Comparison of ENCODE assay signal across 8 cellular contexts in genomic region chr18:63963610-63964256, GRCh38. TPM values are rescaled to one million over a fixed set of nuclear protein-coding genes. Genes with fewer than 3 reads are reported as not detected.
DNase-seq lines count a peak whose midpoint lies in the region; ATAC-seq and TF ChIP-seq lines count a peak whose summit lies in the region.

No MANE protein-coding gene starts in this region.

- no peaks in the 10 kb centered on the region for H3K9me3 ChIP-seq in adrenal gland (replicated peaks in 1 of 3)

- no peaks in the 10 kb centered on the region for H3K27me3 ChIP-seq in adrenal gland

- H3K27ac ChIP-seq in adrenal gland = no peak overlapping the region

- 17 to 71% (median 41%) methylated on average over 1 of the region's 1 CpG for WGBS in adrenal gland, 4 donors

- TF ChIP-seq POLR2A in adrenal gland (IDR thresholded peaks at IDR 0.05) = no peak

- H3K4me1 ChIP-seq in adrenal gland (replicated peaks in 1 of 2) = peaks cover 0 to 6% of the 10 kb centered on the region in 2 donors

- H3K4me3 ChIP-seq in adrenal gland = no peak overlapping the region

- TF ChIP-seq CTCF in adrenal gland (IDR thresholded peaks at IDR 0.05) = peak; percentile 66 to 85 (median 74)

- DNase-seq in Daoy (ENCODE audit: low read depth) (peak; percentile 44), OCI-M1 (lab: John Stamatoyannopoulos, UW) (peak; percentile 58), adrenal gland (peak; percentile 36 to 80 (median 64)), hepatic stellate cell (ENCODE audit: low spot score) (peak; percentile 27), T-helper 9 cell (no peak)
- peak; percentile 33 for DNase-seq in stimulated activated CD4-positive, alpha-beta T cell treated with anti-CD3 and anti-CD28 coated beads, Interleukin-2, amount 100 ng/mL, for 4 hours (ENCODE audit: low read depth)

- intact Hi-C loops in adrenal gland (cut with DNase I) = loop anchor here in 1 of 2 donors (2.0 kb wide), 1 partner anchor 15 kb away; no protein-coding TSS in a partner anchor

- peak; percentile 65 for ATAC-seq in GM19467 (IDR thresholded peaks at IDR 0.05; ENCODE audit: unreplicated experiment)
- peak; percentile 81 for ATAC-seq in HG03521 (IDR thresholded peaks at IDR 0.05; ENCODE audit: unreplicated experiment)

- no peaks in the 10 kb centered on the region for H3K36me3 ChIP-seq in adrenal gland (replicated peaks in 1 of 2)

RNA-seq across cellular contexts. Expression of gene SERPINB8, which starts 6.1 kb away (rescaled TPM):
- 29.9 and 37.6 TPM in 2 replicates for total RNA-seq in Daoy (2014; rRNA removed; shearing (Covaris generic))
- total RNA-seq in adrenal gland = 10 to 100 TPM in 7 of 8 donors, 1 to 10 TPM in 1; 8.4 to 22.6 (median 12.1) TPM
- 10 to 100 TPM in 1 of 3 donors, 1 to 10 TPM in 2; 3.7 to 31.6 (median 6.9) TPM for polyA plus RNA-seq in adrenal gland

RNA-seq across cellular contexts. Expression of gene HMSD, which starts 14.6 kb away (rescaled TPM):
- 0.06 TPM in 1 of 2 replicates, not detected in the other for total RNA-seq in Daoy (2014; rRNA removed; shearing (Covaris generic))
- under 1 TPM in 1 of 8 donors, not detected in 7; 0.57 TPM for total RNA-seq in adrenal gland
- under 1 TPM in 2 of 3 donors, not detected in 1; 0.13 to 0.16 TPM for polyA plus RNA-seq in adrenal gland

RNA-seq across cellular contexts. Expression of gene SERPINB10, which starts 56.0 kb away (rescaled TPM):
- 1.5 and 9.9 TPM in 2 replicates for total RNA-seq in Daoy (2014; rRNA removed; shearing (Covaris generic))
- total RNA-seq in adrenal gland = not detected
- not detected for polyA plus RNA-seq in adrenal gland
